ENCODE assay signal across 1 cellular context in the genomic region with DNA sequence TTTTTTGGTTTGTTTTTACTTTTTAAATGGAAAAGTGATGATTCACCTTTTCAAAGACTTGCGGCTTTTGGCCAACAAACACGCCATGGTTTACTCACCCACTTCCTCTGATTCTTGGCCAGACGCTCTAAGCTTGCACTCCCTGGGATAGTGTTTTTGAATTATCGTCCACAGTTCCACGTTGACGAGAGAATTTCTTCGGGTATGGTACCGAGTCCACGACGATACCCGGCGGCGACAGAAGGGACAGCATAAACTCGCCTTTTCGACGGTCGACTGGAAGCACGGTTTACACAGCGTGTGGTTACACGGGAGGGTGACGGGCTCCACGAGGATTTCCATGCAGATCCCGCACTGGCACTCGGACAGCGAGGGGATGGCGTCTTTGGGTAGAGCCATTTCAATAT.
A peak's percentile ranks its signal among the peaks of the same experiment; 100 is the strongest.
TF ChIP-seq lines count a peak whose summit lies in the region.

No MANE protein-coding gene starts in this region.

TF ChIP-seq in SK-N-SH, 30 proteins besides CTCF, POLR2A, EP300 and RAD21 (continued from another document):
- TF ChIP-seq, protein P1, sequence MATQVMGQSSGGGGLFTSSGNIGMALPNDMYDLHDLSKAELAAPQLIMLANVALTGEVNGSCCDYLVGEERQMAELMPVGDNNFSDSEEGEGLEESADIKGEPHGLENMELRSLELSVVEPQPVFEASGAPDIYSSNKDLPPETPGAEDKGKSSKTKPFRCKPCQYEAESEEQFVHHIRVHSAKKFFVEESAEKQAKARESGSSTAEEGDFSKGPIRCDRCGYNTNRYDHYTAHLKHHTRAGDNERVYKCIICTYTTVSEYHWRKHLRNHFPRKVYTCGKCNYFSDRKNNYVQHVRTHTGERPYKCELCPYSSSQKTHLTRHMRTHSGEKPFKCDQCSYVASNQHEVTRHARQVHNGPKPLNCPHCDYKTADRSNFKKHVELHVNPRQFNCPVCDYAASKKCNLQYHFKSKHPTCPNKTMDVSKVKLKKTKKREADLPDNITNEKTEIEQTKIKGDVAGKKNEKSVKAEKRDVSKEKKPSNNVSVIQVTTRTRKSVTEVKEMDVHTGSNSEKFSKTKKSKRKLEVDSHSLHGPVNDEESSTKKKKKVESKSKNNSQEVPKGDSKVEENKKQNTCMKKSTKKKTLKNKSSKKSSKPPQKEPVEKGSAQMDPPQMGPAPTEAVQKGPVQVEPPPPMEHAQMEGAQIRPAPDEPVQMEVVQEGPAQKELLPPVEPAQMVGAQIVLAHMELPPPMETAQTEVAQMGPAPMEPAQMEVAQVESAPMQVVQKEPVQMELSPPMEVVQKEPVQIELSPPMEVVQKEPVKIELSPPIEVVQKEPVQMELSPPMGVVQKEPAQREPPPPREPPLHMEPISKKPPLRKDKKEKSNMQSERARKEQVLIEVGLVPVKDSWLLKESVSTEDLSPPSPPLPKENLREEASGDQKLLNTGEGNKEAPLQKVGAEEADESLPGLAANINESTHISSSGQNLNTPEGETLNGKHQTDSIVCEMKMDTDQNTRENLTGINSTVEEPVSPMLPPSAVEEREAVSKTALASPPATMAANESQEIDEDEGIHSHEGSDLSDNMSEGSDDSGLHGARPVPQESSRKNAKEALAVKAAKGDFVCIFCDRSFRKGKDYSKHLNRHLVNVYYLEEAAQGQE (IDR thresholded peaks at IDR 0.05; ENCODE audit: low read depth, low read length), result no peak
- TF ChIP-seq RXRA (IDR thresholded peaks at IDR 0.05; ENCODE audit: borderline replicate concordance, low read depth), result no peak
- TF ChIP-seq, protein P2, sequence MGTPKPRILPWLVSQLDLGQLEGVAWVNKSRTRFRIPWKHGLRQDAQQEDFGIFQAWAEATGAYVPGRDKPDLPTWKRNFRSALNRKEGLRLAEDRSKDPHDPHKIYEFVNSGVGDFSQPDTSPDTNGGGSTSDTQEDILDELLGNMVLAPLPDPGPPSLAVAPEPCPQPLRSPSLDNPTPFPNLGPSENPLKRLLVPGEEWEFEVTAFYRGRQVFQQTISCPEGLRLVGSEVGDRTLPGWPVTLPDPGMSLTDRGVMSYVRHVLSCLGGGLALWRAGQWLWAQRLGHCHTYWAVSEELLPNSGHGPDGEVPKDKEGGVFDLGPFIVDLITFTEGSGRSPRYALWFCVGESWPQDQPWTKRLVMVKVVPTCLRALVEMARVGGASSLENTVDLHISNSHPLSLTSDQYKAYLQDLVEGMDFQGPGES (IDR thresholded peaks at IDR 0.05; ENCODE audit: low read depth, low read length), result no peak
- TF ChIP-seq EZH2phosphoT487 (IDR thresholded peaks at IDR 0.05; ENCODE audit: borderline replicate concordance, low read depth), result no peak
- no peak for TF ChIP-seq RCOR1 (IDR thresholded peaks at IDR 0.05; ENCODE audit: low read length)
- TF ChIP-seq, protein P3, sequence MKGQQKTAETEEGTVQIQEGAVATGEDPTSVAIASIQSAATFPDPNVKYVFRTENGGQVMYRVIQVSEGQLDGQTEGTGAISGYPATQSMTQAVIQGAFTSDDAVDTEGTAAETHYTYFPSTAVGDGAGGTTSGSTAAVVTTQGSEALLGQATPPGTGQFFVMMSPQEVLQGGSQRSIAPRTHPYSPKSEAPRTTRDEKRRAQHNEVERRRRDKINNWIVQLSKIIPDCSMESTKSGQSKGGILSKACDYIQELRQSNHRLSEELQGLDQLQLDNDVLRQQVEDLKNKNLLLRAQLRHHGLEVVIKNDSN (IDR thresholded peaks at IDR 0.05; ENCODE audit: borderline replicate concordance, low read depth), result no peak
- no peak for TF ChIP-seq FOXM1 (IDR thresholded peaks at IDR 0.05; ENCODE audit: low read depth)
- peak; percentile 55; the same call in 1 of the 2 replicates for TF ChIP-seq POLR2AphosphoS5 (IDR thresholded peaks at IDR 0.05; ENCODE audit: low read depth, low read length)
- TF ChIP-seq MXI1 (IDR thresholded peaks at IDR 0.05; ENCODE audit: low read depth, low read length), result peak; percentile 86
- no peak for TF ChIP-seq NRF1 (IDR thresholded peaks at IDR 0.05; ENCODE audit: low read depth, low read length)
- TF ChIP-seq, protein P4, sequence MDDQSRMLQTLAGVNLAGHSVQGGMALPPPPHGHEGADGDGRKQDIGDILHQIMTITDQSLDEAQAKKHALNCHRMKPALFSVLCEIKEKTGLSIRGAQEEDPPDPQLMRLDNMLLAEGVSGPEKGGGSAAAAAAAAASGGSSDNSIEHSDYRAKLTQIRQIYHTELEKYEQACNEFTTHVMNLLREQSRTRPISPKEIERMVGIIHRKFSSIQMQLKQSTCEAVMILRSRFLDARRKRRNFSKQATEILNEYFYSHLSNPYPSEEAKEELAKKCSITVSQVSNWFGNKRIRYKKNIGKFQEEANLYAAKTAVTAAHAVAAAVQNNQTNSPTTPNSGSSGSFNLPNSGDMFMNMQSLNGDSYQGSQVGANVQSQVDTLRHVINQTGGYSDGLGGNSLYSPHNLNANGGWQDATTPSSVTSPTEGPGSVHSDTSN (IDR thresholded peaks at IDR 0.05), result 0 out of 2 replicates have a peak, but pooled peaks have one; percentile 15
- 0 out of 2 replicates have a peak, but pooled peaks have one; percentile 12 for TF ChIP-seq SIN3A (IDR thresholded peaks at IDR 0.05; ENCODE audit: borderline replicate concordance, low read depth, low read length)
- TF ChIP-seq, protein P5, sequence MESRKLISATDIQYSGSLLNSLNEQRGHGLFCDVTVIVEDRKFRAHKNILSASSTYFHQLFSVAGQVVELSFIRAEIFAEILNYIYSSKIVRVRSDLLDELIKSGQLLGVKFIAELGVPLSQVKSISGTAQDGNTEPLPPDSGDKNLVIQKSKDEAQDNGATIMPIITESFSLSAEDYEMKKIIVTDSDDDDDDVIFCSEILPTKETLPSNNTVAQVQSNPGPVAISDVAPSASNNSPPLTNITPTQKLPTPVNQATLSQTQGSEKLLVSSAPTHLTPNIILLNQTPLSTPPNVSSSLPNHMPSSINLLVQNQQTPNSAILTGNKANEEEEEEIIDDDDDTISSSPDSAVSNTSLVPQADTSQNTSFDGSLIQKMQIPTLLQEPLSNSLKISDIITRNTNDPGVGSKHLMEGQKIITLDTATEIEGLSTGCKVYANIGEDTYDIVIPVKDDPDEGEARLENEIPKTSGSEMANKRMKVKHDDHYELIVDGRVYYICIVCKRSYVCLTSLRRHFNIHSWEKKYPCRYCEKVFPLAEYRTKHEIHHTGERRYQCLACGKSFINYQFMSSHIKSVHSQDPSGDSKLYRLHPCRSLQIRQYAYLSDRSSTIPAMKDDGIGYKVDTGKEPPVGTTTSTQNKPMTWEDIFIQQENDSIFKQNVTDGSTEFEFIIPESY (IDR thresholded peaks at IDR 0.05; ENCODE audit: borderline replicate concordance, low read depth), result no peak
- TF ChIP-seq TCF12 (IDR thresholded peaks at IDR 0.05), result peak; percentile 56
- TF ChIP-seq, protein P6, sequence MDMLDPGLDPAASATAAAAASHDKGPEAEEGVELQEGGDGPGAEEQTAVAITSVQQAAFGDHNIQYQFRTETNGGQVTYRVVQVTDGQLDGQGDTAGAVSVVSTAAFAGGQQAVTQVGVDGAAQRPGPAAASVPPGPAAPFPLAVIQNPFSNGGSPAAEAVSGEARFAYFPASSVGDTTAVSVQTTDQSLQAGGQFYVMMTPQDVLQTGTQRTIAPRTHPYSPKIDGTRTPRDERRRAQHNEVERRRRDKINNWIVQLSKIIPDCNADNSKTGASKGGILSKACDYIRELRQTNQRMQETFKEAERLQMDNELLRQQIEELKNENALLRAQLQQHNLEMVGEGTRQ (IDR thresholded peaks at IDR 0.05; ENCODE audit: borderline replicate concordance, low read depth, low read length), result no peak
- TF ChIP-seq TEAD4 (IDR thresholded peaks at IDR 0.05; ENCODE audit: borderline replicate concordance, insufficient read depth), result no peak
- peak; percentile 81 for TF ChIP-seq FOSL2 (IDR thresholded peaks at IDR 0.05; ENCODE audit: borderline replicate concordance, low read depth)
- no peak for TF ChIP-seq MEF2A (IDR thresholded peaks at IDR 0.05; ENCODE audit: borderline replicate concordance, low read depth)
- no peak for TF ChIP-seq YY1 (IDR thresholded peaks at IDR 0.05; ENCODE audit: low read depth)
- TF ChIP-seq GABPA (IDR thresholded peaks at IDR 0.05; ENCODE audit: low read depth), result no peak
- peak; percentile 85 for TF ChIP-seq NFIC (IDR thresholded peaks at IDR 0.05; ENCODE audit: borderline replicate concordance)
- TF ChIP-seq RFX5 (IDR thresholded peaks at IDR 0.05; ENCODE audit: low read length), result no peak
